ENCODE assay signal across 15 cellular contexts in the genomic region with DNA sequence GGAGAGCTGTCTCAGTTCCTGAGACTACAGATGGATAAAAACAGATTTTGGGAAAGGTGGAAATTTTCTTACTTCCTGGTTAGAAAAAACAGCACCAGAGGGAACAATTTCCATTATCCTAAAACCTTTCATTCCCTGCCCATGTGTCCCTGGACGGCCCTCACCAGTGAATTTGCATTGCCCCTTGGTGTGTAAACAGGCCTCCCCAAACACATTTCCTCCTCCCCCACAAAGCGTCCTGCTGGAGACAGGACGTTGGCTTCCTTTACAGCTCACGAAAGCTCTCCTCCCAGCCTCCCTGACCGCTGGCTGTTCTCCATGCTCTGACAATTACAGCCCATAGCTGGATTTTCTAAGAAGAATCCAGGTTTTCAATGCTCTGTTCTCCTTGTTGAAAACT.
A peak's percentile ranks its signal among the peaks of the same experiment; 100 is the strongest.
DNase-seq lines count a peak whose midpoint lies in the region; TF ChIP-seq lines count a peak whose summit lies in the region.
"Had no signal": no experiment of that assay in that cellular context is flagged by ENCODE, and none has a peak within 500 bp of the region (broad histone marks: within the 10 kb centered on the region; RNA-seq: fewer than 3 reads in every experiment).

No MANE protein-coding gene starts in this region.

- CTCF ChIA-PET in HEK293 (lab: Yijun Ruan, JAX), result interaction anchor here (0.6 kb wide), 2 partner anchors 33 to 578 kb away, joined by 3 read pairs; no protein-coding TSS in a partner anchor

- WGBS in ovary, 3 donors, result 0 to 2% (median 1%) methylated on average over 5 of the region's 5 CpGs

- no peak overlapping the region for H3K27ac ChIP-seq in HEK293 (ENCODE audit: extremely low read depth, low read depth, low read length)
- H3K27ac ChIP-seq in ovary, result peak overlapping the region in 1 of 2 donors; percentile 24
- H3K27ac ChIP-seq: suprapubic skin had no signal

- no peaks in the 10 kb centered on the region for H3K27me3 ChIP-seq in ovary
- H3K27me3 ChIP-seq: suprapubic skin had no signal

- TF ChIP-seq EP300 in ovary (IDR thresholded peaks at IDR 0.05), result no peak

- H3K4me1 ChIP-seq in HEK293 (ENCODE audit: control insufficient read depth, insufficient read depth, low read length) (no peaks in the 10 kb centered on the region), ovary (ENCODE audit: insufficient read depth) (peaks cover 5% of the 10 kb centered on the region)
- H3K4me1 ChIP-seq: suprapubic skin had no signal

- TF ChIP-seq POLR2A in ovary (IDR thresholded peaks at IDR 0.05), result no peak

- H3K4me3 ChIP-seq in HEK293 (ENCODE audit: low read depth, low read length) (no peak overlapping the region), ovary (no peak overlapping the region)
- H3K4me3 ChIP-seq: suprapubic skin had no signal

- peak; percentile 68 for DNase-seq in cerebellar cortex (ENCODE audit: low spot score)
- peak; percentile 56 for DNase-seq in iPS DF 19.7 (ENCODE audit: low read depth, low spot score)
- peak; percentile 39 to 60 (median 47) for DNase-seq in ovary
- DNase-seq in RKO (ENCODE audit: low spot score), result no peak
- DNase-seq in NCI-H510A treated with DMSO at 0.1 percent for 48 hours (lab: John Stamatoyannopoulos, UW), result no peak
- no peak for DNase-seq in putamen (ENCODE audit: low spot score)
- DNase-seq in T-helper 2 cell, result no peak
- DNase-seq: activated CD4-positive, alpha-beta T cell treated with anti-CD3 and anti-CD28 coated beads for 4 hours; activated naive CD8-positive, alpha-beta T cell treated with anti-CD3 and anti-CD28 coated beads, Interleukin-2, amount 10 ng/mL, durations not matched to agents 7 days and 5 days; AML-193; NCI-H2029 treated with DMSO at 0.1 percent for 48 hours; NCI-H774; SHP77 treated with DMSO at 0.1 percent for 48 hours had no signal

- H3K36me3 ChIP-seq in HEK293 (ENCODE audit: control insufficient read depth in 2 of 2, insufficient read depth in 1 of 2, low read length in 2 of 2) (no peaks in the 10 kb centered on the region), ovary (no peaks in the 10 kb centered on the region)
- H3K36me3 ChIP-seq: suprapubic skin had no signal

- H3K9me3 ChIP-seq in HEK293 (ENCODE audit: control insufficient read depth, insufficient read depth, low read depth, low read length), result no peaks in the 10 kb centered on the region
- no peaks in the 10 kb centered on the region for H3K9me3 ChIP-seq in ovary
- H3K9me3 ChIP-seq: suprapubic skin had no signal

- POLR2A ChIA-PET in HEK293 (lab: Yijun Ruan, JAX), result no interaction called here

- no peak for TF ChIP-seq CTCF in HEK293 (tag by site-specific recombination; IDR thresholded peaks at IDR 0.05)
- no peak for TF ChIP-seq CTCF in ovary (IDR thresholded peaks at IDR 0.05)

- intact Hi-C loops in ovary (cut with DNase I), result no loop called here

TF ChIP-seq in HEK293, 187 proteins besides CTCF, POLR2A, EP300 and RAD21:
- TF ChIP-seq, protein P1, sequence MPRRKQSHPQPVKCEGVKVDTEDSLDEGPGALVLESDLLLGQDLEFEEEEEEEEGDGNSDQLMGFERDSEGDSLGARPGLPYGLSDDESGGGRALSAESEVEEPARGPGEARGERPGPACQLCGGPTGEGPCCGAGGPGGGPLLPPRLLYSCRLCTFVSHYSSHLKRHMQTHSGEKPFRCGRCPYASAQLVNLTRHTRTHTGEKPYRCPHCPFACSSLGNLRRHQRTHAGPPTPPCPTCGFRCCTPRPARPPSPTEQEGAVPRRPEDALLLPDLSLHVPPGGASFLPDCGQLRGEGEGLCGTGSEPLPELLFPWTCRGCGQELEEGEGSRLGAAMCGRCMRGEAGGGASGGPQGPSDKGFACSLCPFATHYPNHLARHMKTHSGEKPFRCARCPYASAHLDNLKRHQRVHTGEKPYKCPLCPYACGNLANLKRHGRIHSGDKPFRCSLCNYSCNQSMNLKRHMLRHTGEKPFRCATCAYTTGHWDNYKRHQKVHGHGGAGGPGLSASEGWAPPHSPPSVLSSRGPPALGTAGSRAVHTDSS (tag by site-specific recombination; IDR thresholded peaks at IDR 0.05), result no peak
- TF ChIP-seq GLIS1 (tag by site-specific recombination; IDR thresholded peaks at IDR 0.05), result peak; percentile 97

Comparison
In these comparisons a context has a peak if more than half of its experiments do, and no peak if none do; other contexts are left out.
1. DNase-seq: peak in cerebellar cortex (single experiment), iPS DF 19.7 (single experiment) and ovary (5 of 5); none in RKO (single experiment), NCI-H510A treated with DMSO at 0.1 percent for 48 hours (single experiment), putamen (single experiment) and T-helper 2 cell (0 of 5).